11 cellular contexts compared by ENCODE assay signal in the genomic region with DNA sequence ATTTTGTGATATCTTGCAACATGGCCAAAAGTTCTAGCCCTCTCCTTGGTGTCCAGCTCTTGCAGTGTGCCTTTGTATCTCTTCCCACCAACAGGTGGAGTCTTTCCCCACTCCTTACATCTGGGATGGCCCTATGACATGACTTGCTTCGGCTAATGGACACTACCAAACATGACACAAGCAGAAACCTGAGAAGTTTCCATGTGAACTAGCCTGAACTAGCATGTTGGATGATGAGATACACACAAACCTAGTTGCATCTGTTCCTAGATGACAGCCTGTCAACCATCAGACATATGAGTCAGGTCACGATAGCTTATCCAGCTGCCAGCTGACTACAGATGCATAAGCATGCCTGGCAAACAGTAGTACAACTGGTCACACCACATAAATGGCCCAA.
DNase-seq lines count a peak whose midpoint lies in the region; ATAC-seq, FAIRE-seq and TF ChIP-seq lines count a peak whose summit lies in the region.
"Had no signal": no experiment of that assay in that cellular context is flagged by ENCODE, and none has a peak within 500 bp of the region (broad histone marks: within the 10 kb centered on the region; RNA-seq: fewer than 3 reads in every experiment).

No MANE protein-coding gene starts in this region.

- H3K27ac ChIP-seq in cardiac muscle cell (no peak overlapping the region), right cardiac atrium (ENCODE audit: low read length) (no peak overlapping the region), Panc1 (ENCODE audit: low read length) (no peak overlapping the region)
- H3K27ac ChIP-seq: KMS-11 had no signal

- no peaks in the 10 kb centered on the region for H3K36me3 Mint-ChIP-seq in activated CD4-positive, alpha-beta T cell treated with anti-CD3 and anti-CD28 coated beads, Interleukin-2, amount 10 ng/mL, durations not matched to agents 7 days and 5 days (ENCODE audit: low read depth)

- no TSS peak for BruUV-seq in Panc1 (replicated peaks; lab: Mats Ljungman, UMichigan)

- TF ChIP-seq CTCF in cardiac muscle cell (IDR thresholded peaks at IDR 0.05; ENCODE audit: low read depth, low read length), result peak; percentile 36
- TF ChIP-seq CTCF in Panc1 (IDR thresholded peaks at IDR 0.05), result peak; percentile 16; the same call in 1 of the 2 replicates

- POLR2A ChIA-PET in Panc1 (lab: Charles Lee), result no interaction called here
- POLR2A ChIA-PET in activated CD4-positive, alpha-beta T cell treated with anti-CD3 and anti-CD28 coated beads, Interleukin-2, amount 10 ng/mL, durations not matched to agents 7 days and 5 days (lab: Charles Lee), result no interaction called here

- no peaks in the 10 kb centered on the region for H3K4me1 ChIP-seq in cardiac muscle cell (ENCODE audit: low read depth)
- no peaks in the 10 kb centered on the region for H3K4me1 ChIP-seq in right cardiac atrium (ENCODE audit: control insufficient read depth, insufficient read depth, low read length)
- no peaks in the 10 kb centered on the region for H3K4me1 ChIP-seq in Panc1 (ENCODE audit: control insufficient read depth, insufficient read depth, low read length)

- CTCF ChIA-PET in Panc1 (lab: Charles Lee), result interaction anchor here (0.6 kb wide), 1 partner anchor 144 kb away, joined by 3 read pairs; no protein-coding TSS in a partner anchor
- CTCF ChIA-PET in activated CD4-positive, alpha-beta T cell treated with anti-CD3 and anti-CD28 coated beads, Interleukin-2, amount 10 ng/mL, durations not matched to agents 7 days and 5 days (lab: Charles Lee), result no interaction called here

- intact Hi-C loops in right cardiac atrium (cut with DNase I), result no loop called here
- intact Hi-C loops in Panc1 (cut with micrococcal nuclease; ENCODE audit: unreplicated experiment), result no loop called here

- H3K27ac Mint-ChIP-seq in activated CD4-positive, alpha-beta T cell treated with anti-CD3 and anti-CD28 coated beads, Interleukin-2, amount 10 ng/mL, durations not matched to agents 7 days and 5 days, result no peak overlapping the region
- H3K27ac Mint-ChIP-seq: dendritic cell treated with granulocyte-macrophage colony-stimulating factor and Interleukin-4, amounts not matched to agents 40 ng/mL and 50 ng/mL, for 4 days had no signal

- no peak for FAIRE-seq in urothelium cell line (lab: Jason Lieb, UNC)

- H3K4me1 Mint-ChIP-seq in activated CD4-positive, alpha-beta T cell treated with anti-CD3 and anti-CD28 coated beads, Interleukin-2, amount 10 ng/mL, durations not matched to agents 7 days and 5 days, result no peaks in the 10 kb centered on the region

- H3K36me3 ChIP-seq in cardiac muscle cell (no peaks in the 10 kb centered on the region), Panc1 (ENCODE audit: control insufficient read depth, insufficient read depth, low read length) (no peaks in the 10 kb centered on the region)

- in situ Hi-C loops in Panc1 (cut with HindIII; ENCODE audit: low pct_unique_long_range_greater_than_20kb, low sequenced_read_pairs), result no loop called here

- peak in 1 of 2 donors; percentile 42 for DNase-seq in cardiac muscle cell (ENCODE audit: low read depth in 1 of 2, low spot score in 1 of 2)
- DNase-seq in right cardiac atrium, result no peak
- no peak for DNase-seq in Panc1 (ENCODE audit: low read depth, low spot score)
- DNase-seq in fibroblast of the conjunctiva (ENCODE audit: low read depth), result peak; percentile 6
- DNase-seq in urothelium cell line (ENCODE audit: low spot score), result peak; percentile 1
- DNase-seq in activated CD4-positive, alpha-beta T cell treated with anti-CD3 and anti-CD28 coated beads, Interleukin-2, amount 10 ng/mL, durations not matched to agents 7 days and 5 days, result no peak
- no peak for DNase-seq in pons (ENCODE audit: low spot score)

- H3K4me3 ChIP-seq in cardiac muscle cell, result no peak overlapping the region
- H3K4me3 ChIP-seq in right cardiac atrium (ENCODE audit: low read length), result no peak overlapping the region
- H3K4me3 ChIP-seq in Panc1 (ENCODE audit: low read depth in 2 of 2, low read length in 2 of 2), result no peak overlapping the region

- H3K9me3 ChIP-seq in cardiac muscle cell (ENCODE audit: low read depth), result no peaks in the 10 kb centered on the region
- no peaks in the 10 kb centered on the region for H3K9me3 ChIP-seq in right cardiac atrium (ENCODE audit: control insufficient read depth, low read length)
- H3K9me3 ChIP-seq in Panc1 (ENCODE audit: control insufficient read depth, insufficient read depth, low read depth, low read length), result no peaks in the 10 kb centered on the region

- H3K27me3 Mint-ChIP-seq in activated CD4-positive, alpha-beta T cell treated with anti-CD3 and anti-CD28 coated beads, Interleukin-2, amount 10 ng/mL, durations not matched to agents 7 days and 5 days, result no peaks in the 10 kb centered on the region
- H3K27me3 Mint-ChIP-seq: dendritic cell treated with granulocyte-macrophage colony-stimulating factor and Interleukin-4, amounts not matched to agents 40 ng/mL and 50 ng/mL, for 4 days had no signal

- H3K9me3 Mint-ChIP-seq in activated CD4-positive, alpha-beta T cell treated with anti-CD3 and anti-CD28 coated beads, Interleukin-2, amount 10 ng/mL, durations not matched to agents 7 days and 5 days, result no peaks in the 10 kb centered on the region
- H3K9me3 Mint-ChIP-seq: dendritic cell treated with granulocyte-macrophage colony-stimulating factor and Interleukin-4, amounts not matched to agents 40 ng/mL and 50 ng/mL, for 4 days had no signal

- 84% methylated on average over 2 of the region's 2 CpGs for WGBS in right cardiac atrium

- ATAC-seq in right cardiac atrium (no peak), Panc1 (no peak), GM19397 (IDR thresholded peaks at IDR 0.05; ENCODE audit: unreplicated experiment) (no peak)
- ATAC-seq: Right ventricle myocardium inferior had no signal

- H3K27me3 ChIP-seq in cardiac muscle cell (no peaks in the 10 kb centered on the region), right cardiac atrium (ENCODE audit: control insufficient read depth, insufficient read depth) (no peaks in the 10 kb centered on the region), Panc1 (ENCODE audit: control insufficient read depth, insufficient read depth, low read length) (no peaks in the 10 kb centered on the region)

- no peak overlapping the region for H3K4me3 Mint-ChIP-seq in activated CD4-positive, alpha-beta T cell treated with anti-CD3 and anti-CD28 coated beads, Interleukin-2, amount 10 ng/mL, durations not matched to agents 7 days and 5 days
- H3K4me3 Mint-ChIP-seq: dendritic cell treated with granulocyte-macrophage colony-stimulating factor and Interleukin-4, amounts not matched to agents 40 ng/mL and 50 ng/mL, for 4 days had no signal

Comparison
In these comparisons a context has a peak if more than half of its experiments do, and no peak if none do; other contexts are left out.
1. DNase-seq: peak in fibroblast of the conjunctiva (single experiment) and urothelium cell line (single experiment); none in right cardiac atrium (0 of 3), Panc1 (single experiment), activated CD4-positive, alpha-beta T cell treated with anti-CD3 and anti-CD28 coated beads, Interleukin-2, amount 10 ng/mL, durations not matched to agents 7 days and 5 days (single experiment) and pons (single experiment).